In genomic region chr4:41613782-41614181, GRCh38 we compare ENCODE assay signal across 15 cellular contexts.
DNase-seq lines count a peak whose midpoint lies in the region; ATAC-seq and TF ChIP-seq lines count a peak whose summit lies in the region.
"Had no signal": no experiment of that assay in that cellular context is flagged by ENCODE, and none has a peak within 500 bp of the region (broad histone marks: within the 10 kb centered on the region; RNA-seq: fewer than 3 reads in every experiment).

No MANE protein-coding gene starts in this region.

- CTCF ChIA-PET in SK-N-SH (lab: Yijun Ruan, JAX): interaction anchor here (0.7 to 2.1 kb wide), 4 partner anchors 30 to 247 kb away, joined by 3 to 5 read pairs (median 4); no protein-coding TSS in a partner anchor

- H3K9ac ChIP-seq in SK-N-SH: no peak overlapping the region

- H3K36me3 ChIP-seq in SK-N-SH (replicated peaks in 1 of 2; ENCODE audit: control insufficient read depth in 1 of 2, insufficient read depth in 2 of 2, low read length in 1 of 2): no peaks in the 10 kb centered on the region

- DNase-seq in SK-N-SH: no peak
- no peak for DNase-seq in left ventricle myocardium superior
- DNase-seq in neural crest cell (ENCODE audit: low read depth, low spot score): no peak
- DNase-seq in type B pancreatic cell (ENCODE audit: extremely low spot score, unreplicated experiment): no peak
- DNase-seq in NCI-H128 (lab: John Stamatoyannopoulos, UW; ENCODE audit: unreplicated experiment): no peak
- DNase-seq in HUDEP-2 (lab: John Stamatoyannopoulos, UW; ENCODE audit: unreplicated experiment in 76 of 76): no peak
- DNase-seq in activated T-helper 1 cell treated with anti-CD3 and anti-CD28 coated beads, Interleukin-12 subunit alpha, Interleukin-12 subunit beta, Interleukin-2, Interleukin-4 antibody, amounts not matched to agents 30 ng/mL and 10 ng/mL and 1 ng/mL, durations not matched to agents 14 hours and 24 hours and 36 hours (ENCODE audit: low spot score): no peak
- DNase-seq: activated CD4-positive, alpha-beta T cell treated with anti-CD3 and anti-CD28 coated beads for 4 hours; activated T-cell treated with anti-CD3 and anti-CD28 coated beads, Interleukin-2, amount 50 U/mL, for 24 hours; GOT3; hippocampal formation; small intestine; upper lobe of left lung had no signal

- ATAC-seq in SK-N-SH treated with all-trans-retinoic acid at 6 μM for 48 hours (no peak), left ventricle myocardium superior (peak; percentile 55)

- no peak overlapping the region for H3K27ac Mint-ChIP-seq in neural crest cell (ENCODE audit: unreplicated experiment)
- peak overlapping the region; percentile 79 for H3K27ac Mint-ChIP-seq in type B pancreatic cell
- H3K27ac Mint-ChIP-seq in activated T-helper 1 cell treated with anti-CD3 and anti-CD28 coated beads, Interleukin-12 subunit alpha, Interleukin-12 subunit beta, Interleukin-2, Interleukin-4 antibody, amounts not matched to agents 30 ng/mL and 10 ng/mL and 1 ng/mL, durations not matched to agents 14 hours and 24 hours and 36 hours: no peak overlapping the region
- H3K27ac Mint-ChIP-seq: activated T-cell treated with anti-CD3 and anti-CD28 coated beads, Interleukin-2, amount 50 U/mL, for 24 hours had no signal

- H3K9me3 ChIP-seq in SK-N-SH: no peaks in the 10 kb centered on the region
- H3K9me3 ChIP-seq: upper lobe of left lung had no signal

- H3K9me2 ChIP-seq in SK-N-SH: no peaks in the 10 kb centered on the region

- TF ChIP-seq EP300 in SK-N-SH (IDR thresholded peaks at IDR 0.05; ENCODE audit: borderline replicate concordance in 1 of 2, low read depth in 1 of 2, low read length in 1 of 2): no peak

- H3K27me3 Mint-ChIP-seq in neural crest cell (ENCODE audit: low read depth) (no peaks in the 10 kb centered on the region), type B pancreatic cell (no peaks in the 10 kb centered on the region)
- no peaks in the 10 kb centered on the region for H3K27me3 Mint-ChIP-seq in activated T-helper 1 cell treated with anti-CD3 and anti-CD28 coated beads, Interleukin-12 subunit alpha, Interleukin-12 subunit beta, Interleukin-2, Interleukin-4 antibody, amounts not matched to agents 30 ng/mL and 10 ng/mL and 1 ng/mL, durations not matched to agents 14 hours and 24 hours and 36 hours (ENCODE audit: insufficient read depth)

- no peak overlapping the region for H2AFZ ChIP-seq in SK-N-SH (ENCODE audit: low read depth)

- H3K27ac ChIP-seq in SK-N-SH (ENCODE audit: low read depth in 2 of 2, low read length in 1 of 2): peak overlapping the region in 1 of 2 experiments; percentile 89; a peak in 2 of 4 replicates
- H3K27ac ChIP-seq: 22Rv1, upper lobe of left lung had no signal

- no peaks in the 10 kb centered on the region for H4K20me1 ChIP-seq in SK-N-SH (ENCODE audit: insufficient read depth)

- no peak overlapping the region for H3K4me2 ChIP-seq in SK-N-SH

- no peak for TF ChIP-seq RAD21 in SK-N-SH (IDR thresholded peaks at IDR 0.05; ENCODE audit: low read length)

- TF ChIP-seq CTCF in SK-N-SH (IDR thresholded peaks at IDR 0.05) (no peak), neural crest cell (conservative IDR thresholded peaks at IDR 0.05) (no peak), type B pancreatic cell (conservative IDR thresholded peaks at IDR 0.05) (no peak)

- H3K4me3 Mint-ChIP-seq in neural crest cell (peak overlapping the region; percentile 76), type B pancreatic cell (peak overlapping the region; percentile 90)
- no peak overlapping the region for H3K4me3 Mint-ChIP-seq in activated T-helper 1 cell treated with anti-CD3 and anti-CD28 coated beads, Interleukin-12 subunit alpha, Interleukin-12 subunit beta, Interleukin-2, Interleukin-4 antibody, amounts not matched to agents 30 ng/mL and 10 ng/mL and 1 ng/mL, durations not matched to agents 14 hours and 24 hours and 36 hours
- H3K4me3 Mint-ChIP-seq: activated T-cell treated with anti-CD3 and anti-CD28 coated beads, Interleukin-2, amount 50 U/mL, for 24 hours had no signal

- intact Hi-C loops in left ventricle myocardium superior (cut with micrococcal nuclease): no loop called here
- intact Hi-C loops in activated T-helper 1 cell treated with anti-CD3 and anti-CD28 coated beads, Interleukin-12 subunit alpha, Interleukin-12 subunit beta, Interleukin-2, Interleukin-4 antibody, amounts not matched to agents 30 ng/mL and 10 ng/mL and 1 ng/mL, durations not matched to agents 14 hours and 24 hours and 36 hours (cut with micrococcal nuclease): no loop called here

- H3K4me1 ChIP-seq in SK-N-SH (ENCODE audit: control insufficient read depth in 1 of 2, insufficient read depth in 2 of 2, low read depth in 1 of 2, low read length in 1 of 2): peaks cover 0 to 21% of the 10 kb centered on the region in 2 experiments; a peak in 3 of 4 replicates

- no peaks in the 10 kb centered on the region for H3K79me2 ChIP-seq in SK-N-SH (ENCODE audit: insufficient read depth)

- H3K36me3 Mint-ChIP-seq in neural crest cell (ENCODE audit: low read depth): no peaks in the 10 kb centered on the region
- H3K36me3 Mint-ChIP-seq in type B pancreatic cell: peaks cover 13% of the 10 kb centered on the region
- H3K36me3 Mint-ChIP-seq in activated T-helper 1 cell treated with anti-CD3 and anti-CD28 coated beads, Interleukin-12 subunit alpha, Interleukin-12 subunit beta, Interleukin-2, Interleukin-4 antibody, amounts not matched to agents 30 ng/mL and 10 ng/mL and 1 ng/mL, durations not matched to agents 14 hours and 24 hours and 36 hours (ENCODE audit: low read depth): no peaks in the 10 kb centered on the region

- H3K4me1 Mint-ChIP-seq in neural crest cell (peaks cover 54% of the 10 kb centered on the region), type B pancreatic cell (ENCODE audit: unreplicated experiment) (peaks cover 52% of the 10 kb centered on the region)
- H3K4me1 Mint-ChIP-seq in activated T-helper 1 cell treated with anti-CD3 and anti-CD28 coated beads, Interleukin-12 subunit alpha, Interleukin-12 subunit beta, Interleukin-2, Interleukin-4 antibody, amounts not matched to agents 30 ng/mL and 10 ng/mL and 1 ng/mL, durations not matched to agents 14 hours and 24 hours and 36 hours (ENCODE audit: low read depth): no peaks in the 10 kb centered on the region

- no peaks in the 10 kb centered on the region for H3K27me3 ChIP-seq in SK-N-SH (ENCODE audit: insufficient read depth)
- H3K27me3 ChIP-seq: upper lobe of left lung had no signal

- peaks cover 4% of the 10 kb centered on the region for H3F3A ChIP-seq in SK-N-SH (replicated peaks; ENCODE audit: insufficient read depth)

- no peak overlapping the region for H3K4me3 ChIP-seq in SK-N-SH (ENCODE audit: low read depth in 2 of 2, low read length in 1 of 2)
- H3K4me3 ChIP-seq: upper lobe of left lung had no signal

- POLR2A ChIA-PET in SK-N-SH (lab: Yijun Ruan, JAX): interaction anchor here (0.6 kb wide), 1 partner anchor 358 kb away, joined by 3 read pairs; no protein-coding TSS in a partner anchor

- H3K9me3 Mint-ChIP-seq in neural crest cell: no peaks in the 10 kb centered on the region
- H3K9me3 Mint-ChIP-seq in type B pancreatic cell: no peaks in the 10 kb centered on the region
- no peaks in the 10 kb centered on the region for H3K9me3 Mint-ChIP-seq in activated T-helper 1 cell treated with anti-CD3 and anti-CD28 coated beads, Interleukin-12 subunit alpha, Interleukin-12 subunit beta, Interleukin-2, Interleukin-4 antibody, amounts not matched to agents 30 ng/mL and 10 ng/mL and 1 ng/mL, durations not matched to agents 14 hours and 24 hours and 36 hours
- H3K9me3 Mint-ChIP-seq: activated T-cell treated with anti-CD3 and anti-CD28 coated beads, Interleukin-2, amount 50 U/mL, for 24 hours had no signal

TF ChIP-seq in SK-N-SH treated with all-trans-retinoic acid at 6 μM for 48 hours, 23 proteins besides CTCF, POLR2A, EP300 and RAD21 (continues in another document):
- TF ChIP-seq BACH2 (CRISPR knock-in tag; IDR thresholded peaks at IDR 0.05; ENCODE audit: borderline replicate concordance): no peak

TF ChIP-seq in SK-N-SH, 30 proteins besides CTCF, POLR2A, EP300 and RAD21 (continues in another document):
- TF ChIP-seq USF2 (IDR thresholded peaks at IDR 0.05; ENCODE audit: borderline replicate concordance, low read depth, low read length): no peak
- no peak for TF ChIP-seq SMC3 (IDR thresholded peaks at IDR 0.05; ENCODE audit: low read depth, low read length)
- no peak for TF ChIP-seq TCF12 (IDR thresholded peaks at IDR 0.05)
- no peak for TF ChIP-seq USF1 (IDR thresholded peaks at IDR 0.05; ENCODE audit: borderline replicate concordance, low read depth)
- no peak for TF ChIP-seq PBX3 (IDR thresholded peaks at IDR 0.05)
- no peak for TF ChIP-seq ELF1 (IDR thresholded peaks at IDR 0.05)
- TF ChIP-seq RFX5 (IDR thresholded peaks at IDR 0.05; ENCODE audit: low read length): no peak
- no peak for TF ChIP-seq SIN3A (IDR thresholded peaks at IDR 0.05; ENCODE audit: borderline replicate concordance, low read depth, low read length)
- no peak for TF ChIP-seq TEAD4 (IDR thresholded peaks at IDR 0.05; ENCODE audit: borderline replicate concordance, insufficient read depth)
- no peak for TF ChIP-seq MAX (IDR thresholded peaks at IDR 0.05; ENCODE audit: low read depth)
